2 cellular contexts compared by ENCODE assay signal in the genomic region with DNA sequence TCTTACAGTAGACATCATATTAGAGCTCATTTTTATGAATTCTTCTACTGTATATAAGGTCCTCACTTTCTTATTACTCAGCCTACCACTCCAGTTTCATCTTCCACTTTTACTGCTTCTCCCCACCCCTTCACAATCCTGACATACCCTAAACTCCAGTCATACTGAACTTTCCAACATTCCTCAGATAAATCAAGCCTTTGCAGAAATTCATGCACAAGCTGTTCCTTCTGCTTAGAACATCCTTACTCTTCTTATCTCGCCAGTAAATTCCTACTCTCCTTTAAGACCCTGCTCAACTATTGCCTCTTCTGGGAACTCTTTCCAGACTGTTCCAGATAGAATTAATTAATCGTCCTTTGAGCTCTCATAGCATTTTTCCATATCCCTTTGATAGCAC.
TF ChIP-seq lines count a peak whose summit lies in the region.

No MANE protein-coding gene starts in this region.

TF ChIP-seq in HCT116, 20 proteins besides CTCF, POLR2A, EP300 and RAD21:
- TF ChIP-seq EZH2 (IDR thresholded peaks at IDR 0.05) (no peak), FOSL1 (IDR thresholded peaks at IDR 0.05; ENCODE audit: low read depth) (no peak), CEBPB (IDR thresholded peaks at IDR 0.05; ENCODE audit: low read depth) (no peak), SRF (IDR thresholded peaks at IDR 0.05; ENCODE audit: low read depth) (no peak), JUND (IDR thresholded peaks at IDR 0.05) (no peak), POLR2AphosphoS5 (IDR thresholded peaks at IDR 0.05; ENCODE audit: low read depth, low read length) (no peak), YY1 (IDR thresholded peaks at IDR 0.05; ENCODE audit: extremely low read depth, insufficient replicate concordance, low read depth, low read length) (no peak), EZH2phosphoT487 (IDR thresholded peaks at IDR 0.05; ENCODE audit: borderline replicate concordance) (no peak), ELF1 (IDR thresholded peaks at IDR 0.05; ENCODE audit: borderline replicate concordance, low read depth) (no peak)
- TF ChIP-seq, protein P1, sequence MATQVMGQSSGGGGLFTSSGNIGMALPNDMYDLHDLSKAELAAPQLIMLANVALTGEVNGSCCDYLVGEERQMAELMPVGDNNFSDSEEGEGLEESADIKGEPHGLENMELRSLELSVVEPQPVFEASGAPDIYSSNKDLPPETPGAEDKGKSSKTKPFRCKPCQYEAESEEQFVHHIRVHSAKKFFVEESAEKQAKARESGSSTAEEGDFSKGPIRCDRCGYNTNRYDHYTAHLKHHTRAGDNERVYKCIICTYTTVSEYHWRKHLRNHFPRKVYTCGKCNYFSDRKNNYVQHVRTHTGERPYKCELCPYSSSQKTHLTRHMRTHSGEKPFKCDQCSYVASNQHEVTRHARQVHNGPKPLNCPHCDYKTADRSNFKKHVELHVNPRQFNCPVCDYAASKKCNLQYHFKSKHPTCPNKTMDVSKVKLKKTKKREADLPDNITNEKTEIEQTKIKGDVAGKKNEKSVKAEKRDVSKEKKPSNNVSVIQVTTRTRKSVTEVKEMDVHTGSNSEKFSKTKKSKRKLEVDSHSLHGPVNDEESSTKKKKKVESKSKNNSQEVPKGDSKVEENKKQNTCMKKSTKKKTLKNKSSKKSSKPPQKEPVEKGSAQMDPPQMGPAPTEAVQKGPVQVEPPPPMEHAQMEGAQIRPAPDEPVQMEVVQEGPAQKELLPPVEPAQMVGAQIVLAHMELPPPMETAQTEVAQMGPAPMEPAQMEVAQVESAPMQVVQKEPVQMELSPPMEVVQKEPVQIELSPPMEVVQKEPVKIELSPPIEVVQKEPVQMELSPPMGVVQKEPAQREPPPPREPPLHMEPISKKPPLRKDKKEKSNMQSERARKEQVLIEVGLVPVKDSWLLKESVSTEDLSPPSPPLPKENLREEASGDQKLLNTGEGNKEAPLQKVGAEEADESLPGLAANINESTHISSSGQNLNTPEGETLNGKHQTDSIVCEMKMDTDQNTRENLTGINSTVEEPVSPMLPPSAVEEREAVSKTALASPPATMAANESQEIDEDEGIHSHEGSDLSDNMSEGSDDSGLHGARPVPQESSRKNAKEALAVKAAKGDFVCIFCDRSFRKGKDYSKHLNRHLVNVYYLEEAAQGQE (IDR thresholded peaks at IDR 0.05; ENCODE audit: low read depth): no peak
- TF ChIP-seq, protein P2, sequence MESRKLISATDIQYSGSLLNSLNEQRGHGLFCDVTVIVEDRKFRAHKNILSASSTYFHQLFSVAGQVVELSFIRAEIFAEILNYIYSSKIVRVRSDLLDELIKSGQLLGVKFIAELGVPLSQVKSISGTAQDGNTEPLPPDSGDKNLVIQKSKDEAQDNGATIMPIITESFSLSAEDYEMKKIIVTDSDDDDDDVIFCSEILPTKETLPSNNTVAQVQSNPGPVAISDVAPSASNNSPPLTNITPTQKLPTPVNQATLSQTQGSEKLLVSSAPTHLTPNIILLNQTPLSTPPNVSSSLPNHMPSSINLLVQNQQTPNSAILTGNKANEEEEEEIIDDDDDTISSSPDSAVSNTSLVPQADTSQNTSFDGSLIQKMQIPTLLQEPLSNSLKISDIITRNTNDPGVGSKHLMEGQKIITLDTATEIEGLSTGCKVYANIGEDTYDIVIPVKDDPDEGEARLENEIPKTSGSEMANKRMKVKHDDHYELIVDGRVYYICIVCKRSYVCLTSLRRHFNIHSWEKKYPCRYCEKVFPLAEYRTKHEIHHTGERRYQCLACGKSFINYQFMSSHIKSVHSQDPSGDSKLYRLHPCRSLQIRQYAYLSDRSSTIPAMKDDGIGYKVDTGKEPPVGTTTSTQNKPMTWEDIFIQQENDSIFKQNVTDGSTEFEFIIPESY (IDR thresholded peaks at IDR 0.05; ENCODE audit: extremely low read depth, insufficient replicate concordance, low read length): no peak
TF ChIP-seq in HCT116: peak in this region for 0.

TF ChIP-seq in K562, 482 proteins besides CTCF, POLR2A, EP300 and RAD21:
- TF ChIP-seq, protein P3, sequence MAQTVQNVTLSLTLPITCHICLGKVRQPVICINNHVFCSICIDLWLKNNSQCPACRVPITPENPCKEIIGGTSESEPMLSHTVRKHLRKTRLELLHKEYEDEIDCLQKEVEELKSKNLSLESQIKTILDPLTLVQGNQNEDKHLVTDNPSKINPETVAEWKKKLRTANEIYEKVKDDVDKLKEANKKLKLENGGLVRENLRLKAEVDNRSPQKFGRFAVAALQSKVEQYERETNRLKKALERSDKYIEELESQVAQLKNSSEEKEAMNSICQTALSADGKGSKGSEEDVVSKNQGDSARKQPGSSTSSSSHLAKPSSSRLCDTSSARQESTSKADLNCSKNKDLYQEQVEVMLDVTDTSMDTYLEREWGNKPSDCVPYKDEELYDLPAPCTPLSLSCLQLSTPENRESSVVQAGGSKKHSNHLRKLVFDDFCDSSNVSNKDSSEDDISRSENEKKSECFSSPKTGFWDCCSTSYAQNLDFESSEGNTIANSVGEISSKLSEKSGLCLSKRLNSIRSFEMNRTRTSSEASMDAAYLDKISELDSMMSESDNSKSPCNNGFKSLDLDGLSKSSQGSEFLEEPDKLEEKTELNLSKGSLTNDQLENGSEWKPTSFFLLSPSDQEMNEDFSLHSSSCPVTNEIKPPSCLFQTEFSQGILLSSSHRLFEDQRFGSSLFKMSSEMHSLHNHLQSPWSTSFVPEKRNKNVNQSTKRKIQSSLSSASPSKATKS (CRISPR knock-in tag; IDR thresholded peaks at IDR 0.05): no peak
- TF ChIP-seq NFIX (CRISPR knock-in tag; IDR thresholded peaks at IDR 0.05; ENCODE audit: low read depth) (no peak), NBN (IDR thresholded peaks at IDR 0.05; ENCODE audit: low read depth) (no peak), ZNF324 (CRISPR knock-in tag; IDR thresholded peaks at IDR 0.05) (no peak), CHD4 (IDR thresholded peaks at IDR 0.05; ENCODE audit: insufficient read depth, insufficient replicate concordance, low read depth, low read length, poor library complexity, severe bottlenecking) (no peak), RBM34 (IDR thresholded peaks at IDR 0.05; ENCODE audit: borderline replicate concordance, insufficient read depth, low read length) (no peak), TAF15 (IDR thresholded peaks at IDR 0.05; ENCODE audit: low read depth, low read length) (no peak), ELF4 (CRISPR knock-in tag; IDR thresholded peaks at IDR 0.05) (no peak)
- TF ChIP-seq, protein P4, sequence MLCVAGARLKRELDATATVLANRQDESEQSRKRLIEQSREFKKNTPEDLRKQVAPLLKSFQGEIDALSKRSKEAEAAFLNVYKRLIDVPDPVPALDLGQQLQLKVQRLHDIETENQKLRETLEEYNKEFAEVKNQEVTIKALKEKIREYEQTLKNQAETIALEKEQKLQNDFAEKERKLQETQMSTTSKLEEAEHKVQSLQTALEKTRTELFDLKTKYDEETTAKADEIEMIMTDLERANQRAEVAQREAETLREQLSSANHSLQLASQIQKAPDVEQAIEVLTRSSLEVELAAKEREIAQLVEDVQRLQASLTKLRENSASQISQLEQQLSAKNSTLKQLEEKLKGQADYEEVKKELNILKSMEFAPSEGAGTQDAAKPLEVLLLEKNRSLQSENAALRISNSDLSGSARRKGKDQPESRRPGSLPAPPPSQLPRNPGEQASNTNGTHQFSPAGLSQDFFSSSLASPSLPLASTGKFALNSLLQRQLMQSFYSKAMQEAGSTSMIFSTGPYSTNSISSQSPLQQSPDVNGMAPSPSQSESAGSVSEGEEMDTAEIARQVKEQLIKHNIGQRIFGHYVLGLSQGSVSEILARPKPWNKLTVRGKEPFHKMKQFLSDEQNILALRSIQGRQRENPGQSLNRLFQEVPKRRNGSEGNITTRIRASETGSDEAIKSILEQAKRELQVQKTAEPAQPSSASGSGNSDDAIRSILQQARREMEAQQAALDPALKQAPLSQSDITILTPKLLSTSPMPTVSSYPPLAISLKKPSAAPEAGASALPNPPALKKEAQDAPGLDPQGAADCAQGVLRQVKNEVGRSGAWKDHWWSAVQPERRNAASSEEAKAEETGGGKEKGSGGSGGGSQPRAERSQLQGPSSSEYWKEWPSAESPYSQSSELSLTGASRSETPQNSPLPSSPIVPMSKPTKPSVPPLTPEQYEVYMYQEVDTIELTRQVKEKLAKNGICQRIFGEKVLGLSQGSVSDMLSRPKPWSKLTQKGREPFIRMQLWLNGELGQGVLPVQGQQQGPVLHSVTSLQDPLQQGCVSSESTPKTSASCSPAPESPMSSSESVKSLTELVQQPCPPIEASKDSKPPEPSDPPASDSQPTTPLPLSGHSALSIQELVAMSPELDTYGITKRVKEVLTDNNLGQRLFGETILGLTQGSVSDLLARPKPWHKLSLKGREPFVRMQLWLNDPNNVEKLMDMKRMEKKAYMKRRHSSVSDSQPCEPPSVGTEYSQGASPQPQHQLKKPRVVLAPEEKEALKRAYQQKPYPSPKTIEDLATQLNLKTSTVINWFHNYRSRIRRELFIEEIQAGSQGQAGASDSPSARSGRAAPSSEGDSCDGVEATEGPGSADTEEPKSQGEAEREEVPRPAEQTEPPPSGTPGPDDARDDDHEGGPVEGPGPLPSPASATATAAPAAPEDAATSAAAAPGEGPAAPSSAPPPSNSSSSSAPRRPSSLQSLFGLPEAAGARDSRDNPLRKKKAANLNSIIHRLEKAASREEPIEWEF (CRISPR knock-in tag; IDR thresholded peaks at IDR 0.05): no peak
- TF ChIP-seq, protein P5, sequence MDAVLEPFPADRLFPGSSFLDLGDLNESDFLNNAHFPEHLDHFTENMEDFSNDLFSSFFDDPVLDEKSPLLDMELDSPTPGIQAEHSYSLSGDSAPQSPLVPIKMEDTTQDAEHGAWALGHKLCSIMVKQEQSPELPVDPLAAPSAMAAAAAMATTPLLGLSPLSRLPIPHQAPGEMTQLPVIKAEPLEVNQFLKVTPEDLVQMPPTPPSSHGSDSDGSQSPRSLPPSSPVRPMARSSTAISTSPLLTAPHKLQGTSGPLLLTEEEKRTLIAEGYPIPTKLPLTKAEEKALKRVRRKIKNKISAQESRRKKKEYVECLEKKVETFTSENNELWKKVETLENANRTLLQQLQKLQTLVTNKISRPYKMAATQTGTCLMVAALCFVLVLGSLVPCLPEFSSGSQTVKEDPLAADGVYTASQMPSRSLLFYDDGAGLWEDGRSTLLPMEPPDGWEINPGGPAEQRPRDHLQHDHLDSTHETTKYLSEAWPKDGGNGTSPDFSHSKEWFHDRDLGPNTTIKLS (IDR thresholded peaks at IDR 0.05; ENCODE audit: borderline replicate concordance, low read depth): no peak
- TF ChIP-seq, protein P6, sequence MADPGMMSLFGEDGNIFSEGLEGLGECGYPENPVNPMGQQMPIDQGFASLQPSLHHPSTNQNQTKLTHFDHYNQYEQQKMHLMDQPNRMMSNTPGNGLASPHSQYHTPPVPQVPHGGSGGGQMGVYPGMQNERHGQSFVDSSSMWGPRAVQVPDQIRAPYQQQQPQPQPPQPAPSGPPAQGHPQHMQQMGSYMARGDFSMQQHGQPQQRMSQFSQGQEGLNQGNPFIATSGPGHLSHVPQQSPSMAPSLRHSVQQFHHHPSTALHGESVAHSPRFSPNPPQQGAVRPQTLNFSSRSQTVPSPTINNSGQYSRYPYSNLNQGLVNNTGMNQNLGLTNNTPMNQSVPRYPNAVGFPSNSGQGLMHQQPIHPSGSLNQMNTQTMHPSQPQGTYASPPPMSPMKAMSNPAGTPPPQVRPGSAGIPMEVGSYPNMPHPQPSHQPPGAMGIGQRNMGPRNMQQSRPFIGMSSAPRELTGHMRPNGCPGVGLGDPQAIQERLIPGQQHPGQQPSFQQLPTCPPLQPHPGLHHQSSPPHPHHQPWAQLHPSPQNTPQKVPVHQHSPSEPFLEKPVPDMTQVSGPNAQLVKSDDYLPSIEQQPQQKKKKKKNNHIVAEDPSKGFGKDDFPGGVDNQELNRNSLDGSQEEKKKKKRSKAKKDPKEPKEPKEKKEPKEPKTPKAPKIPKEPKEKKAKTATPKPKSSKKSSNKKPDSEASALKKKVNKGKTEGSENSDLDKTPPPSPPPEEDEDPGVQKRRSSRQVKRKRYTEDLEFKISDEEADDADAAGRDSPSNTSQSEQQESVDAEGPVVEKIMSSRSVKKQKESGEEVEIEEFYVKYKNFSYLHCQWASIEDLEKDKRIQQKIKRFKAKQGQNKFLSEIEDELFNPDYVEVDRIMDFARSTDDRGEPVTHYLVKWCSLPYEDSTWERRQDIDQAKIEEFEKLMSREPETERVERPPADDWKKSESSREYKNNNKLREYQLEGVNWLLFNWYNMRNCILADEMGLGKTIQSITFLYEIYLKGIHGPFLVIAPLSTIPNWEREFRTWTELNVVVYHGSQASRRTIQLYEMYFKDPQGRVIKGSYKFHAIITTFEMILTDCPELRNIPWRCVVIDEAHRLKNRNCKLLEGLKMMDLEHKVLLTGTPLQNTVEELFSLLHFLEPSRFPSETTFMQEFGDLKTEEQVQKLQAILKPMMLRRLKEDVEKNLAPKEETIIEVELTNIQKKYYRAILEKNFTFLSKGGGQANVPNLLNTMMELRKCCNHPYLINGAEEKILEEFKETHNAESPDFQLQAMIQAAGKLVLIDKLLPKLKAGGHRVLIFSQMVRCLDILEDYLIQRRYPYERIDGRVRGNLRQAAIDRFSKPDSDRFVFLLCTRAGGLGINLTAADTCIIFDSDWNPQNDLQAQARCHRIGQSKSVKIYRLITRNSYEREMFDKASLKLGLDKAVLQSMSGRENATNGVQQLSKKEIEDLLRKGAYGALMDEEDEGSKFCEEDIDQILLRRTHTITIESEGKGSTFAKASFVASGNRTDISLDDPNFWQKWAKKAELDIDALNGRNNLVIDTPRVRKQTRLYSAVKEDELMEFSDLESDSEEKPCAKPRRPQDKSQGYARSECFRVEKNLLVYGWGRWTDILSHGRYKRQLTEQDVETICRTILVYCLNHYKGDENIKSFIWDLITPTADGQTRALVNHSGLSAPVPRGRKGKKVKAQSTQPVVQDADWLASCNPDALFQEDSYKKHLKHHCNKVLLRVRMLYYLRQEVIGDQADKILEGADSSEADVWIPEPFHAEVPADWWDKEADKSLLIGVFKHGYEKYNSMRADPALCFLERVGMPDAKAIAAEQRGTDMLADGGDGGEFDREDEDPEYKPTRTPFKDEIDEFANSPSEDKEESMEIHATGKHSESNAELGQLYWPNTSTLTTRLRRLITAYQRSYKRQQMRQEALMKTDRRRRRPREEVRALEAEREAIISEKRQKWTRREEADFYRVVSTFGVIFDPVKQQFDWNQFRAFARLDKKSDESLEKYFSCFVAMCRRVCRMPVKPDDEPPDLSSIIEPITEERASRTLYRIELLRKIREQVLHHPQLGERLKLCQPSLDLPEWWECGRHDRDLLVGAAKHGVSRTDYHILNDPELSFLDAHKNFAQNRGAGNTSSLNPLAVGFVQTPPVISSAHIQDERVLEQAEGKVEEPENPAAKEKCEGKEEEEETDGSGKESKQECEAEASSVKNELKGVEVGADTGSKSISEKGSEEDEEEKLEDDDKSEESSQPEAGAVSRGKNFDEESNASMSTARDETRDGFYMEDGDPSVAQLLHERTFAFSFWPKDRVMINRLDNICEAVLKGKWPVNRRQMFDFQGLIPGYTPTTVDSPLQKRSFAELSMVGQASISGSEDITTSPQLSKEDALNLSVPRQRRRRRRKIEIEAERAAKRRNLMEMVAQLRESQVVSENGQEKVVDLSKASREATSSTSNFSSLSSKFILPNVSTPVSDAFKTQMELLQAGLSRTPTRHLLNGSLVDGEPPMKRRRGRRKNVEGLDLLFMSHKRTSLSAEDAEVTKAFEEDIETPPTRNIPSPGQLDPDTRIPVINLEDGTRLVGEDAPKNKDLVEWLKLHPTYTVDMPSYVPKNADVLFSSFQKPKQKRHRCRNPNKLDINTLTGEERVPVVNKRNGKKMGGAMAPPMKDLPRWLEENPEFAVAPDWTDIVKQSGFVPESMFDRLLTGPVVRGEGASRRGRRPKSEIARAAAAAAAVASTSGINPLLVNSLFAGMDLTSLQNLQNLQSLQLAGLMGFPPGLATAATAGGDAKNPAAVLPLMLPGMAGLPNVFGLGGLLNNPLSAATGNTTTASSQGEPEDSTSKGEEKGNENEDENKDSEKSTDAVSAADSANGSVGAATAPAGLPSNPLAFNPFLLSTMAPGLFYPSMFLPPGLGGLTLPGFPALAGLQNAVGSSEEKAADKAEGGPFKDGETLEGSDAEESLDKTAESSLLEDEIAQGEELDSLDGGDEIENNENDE (IDR thresholded peaks at IDR 0.05; ENCODE audit: low read depth, low read length): no peak
TF ChIP-seq in K562: peak in this region for 0.
